Comparison of ENCODE assay signal across 1 cellular context in genomic region chr14:69191340-69192111, GRCh38.
TF ChIP-seq lines count a peak whose summit lies in the region.

Gene EXD2 (plus strand): TSS chr14:69191498. CDS start chr14:69209471, 17,973 bp downstream.

TF ChIP-seq in SK-N-SH, 30 proteins besides CTCF, POLR2A, EP300 and RAD21 (continued from another document):
- TF ChIP-seq USF1 (IDR thresholded peaks at IDR 0.05; ENCODE audit: borderline replicate concordance, low read depth) (peak; percentile 56), ELF1 (IDR thresholded peaks at IDR 0.05) (peak; percentile 72), ZBTB33 (IDR thresholded peaks at IDR 0.05; ENCODE audit: borderline replicate concordance, low read depth) (no peak), TEAD4 (IDR thresholded peaks at IDR 0.05; ENCODE audit: borderline replicate concordance, insufficient read depth) (no peak), PBX3 (IDR thresholded peaks at IDR 0.05) (no peak; the same call in 1 of the 2 replicates), FOXM1 (IDR thresholded peaks at IDR 0.05; ENCODE audit: low read depth) (no peak), EZH2phosphoT487 (IDR thresholded peaks at IDR 0.05; ENCODE audit: borderline replicate concordance, low read depth) (no peak), MEF2A (IDR thresholded peaks at IDR 0.05; ENCODE audit: borderline replicate concordance, low read depth) (no peak), USF2 (IDR thresholded peaks at IDR 0.05; ENCODE audit: borderline replicate concordance, low read depth, low read length) (no peak), YY1 (IDR thresholded peaks at IDR 0.05; ENCODE audit: low read depth) (peak; percentile 98), SIN3A (IDR thresholded peaks at IDR 0.05; ENCODE audit: borderline replicate concordance, low read depth, low read length) (0 out of 2 replicates have a peak, but pooled peaks have one; percentile 16), JUND (IDR thresholded peaks at IDR 0.05) (no peak), RCOR1 (IDR thresholded peaks at IDR 0.05; ENCODE audit: low read length) (0 out of 2 replicates have a peak, but pooled peaks have one; percentile 31), REST (IDR thresholded peaks at IDR 0.05; ENCODE audit: low read depth, low read length) (no peak), FOXJ3 (CRISPR knock-in tag; IDR thresholded peaks at IDR 0.05) (0 out of 2 replicates have a peak, but pooled peaks have one; percentile 54), NFIC (IDR thresholded peaks at IDR 0.05; ENCODE audit: borderline replicate concordance) (no peak), RXRA (IDR thresholded peaks at IDR 0.05; ENCODE audit: borderline replicate concordance, low read depth) (no peak), TCF12 (IDR thresholded peaks at IDR 0.05) (peak; percentile 46; the same call in 1 of the 2 replicates), MXI1 (IDR thresholded peaks at IDR 0.05; ENCODE audit: low read depth, low read length) (peak; percentile 65; the same call in 1 of the 2 replicates), NRF1 (IDR thresholded peaks at IDR 0.05; ENCODE audit: low read depth, low read length) (no peak), RFX5 (IDR thresholded peaks at IDR 0.05; ENCODE audit: low read length) (no peak), GATA2 (CRISPR knock-in tag; IDR thresholded peaks at IDR 0.05) (no peak), MAX (IDR thresholded peaks at IDR 0.05; ENCODE audit: low read depth) (peak; percentile 81)
